Comparison of ENCODE assay signal across 8 cellular contexts in the genomic region with DNA sequence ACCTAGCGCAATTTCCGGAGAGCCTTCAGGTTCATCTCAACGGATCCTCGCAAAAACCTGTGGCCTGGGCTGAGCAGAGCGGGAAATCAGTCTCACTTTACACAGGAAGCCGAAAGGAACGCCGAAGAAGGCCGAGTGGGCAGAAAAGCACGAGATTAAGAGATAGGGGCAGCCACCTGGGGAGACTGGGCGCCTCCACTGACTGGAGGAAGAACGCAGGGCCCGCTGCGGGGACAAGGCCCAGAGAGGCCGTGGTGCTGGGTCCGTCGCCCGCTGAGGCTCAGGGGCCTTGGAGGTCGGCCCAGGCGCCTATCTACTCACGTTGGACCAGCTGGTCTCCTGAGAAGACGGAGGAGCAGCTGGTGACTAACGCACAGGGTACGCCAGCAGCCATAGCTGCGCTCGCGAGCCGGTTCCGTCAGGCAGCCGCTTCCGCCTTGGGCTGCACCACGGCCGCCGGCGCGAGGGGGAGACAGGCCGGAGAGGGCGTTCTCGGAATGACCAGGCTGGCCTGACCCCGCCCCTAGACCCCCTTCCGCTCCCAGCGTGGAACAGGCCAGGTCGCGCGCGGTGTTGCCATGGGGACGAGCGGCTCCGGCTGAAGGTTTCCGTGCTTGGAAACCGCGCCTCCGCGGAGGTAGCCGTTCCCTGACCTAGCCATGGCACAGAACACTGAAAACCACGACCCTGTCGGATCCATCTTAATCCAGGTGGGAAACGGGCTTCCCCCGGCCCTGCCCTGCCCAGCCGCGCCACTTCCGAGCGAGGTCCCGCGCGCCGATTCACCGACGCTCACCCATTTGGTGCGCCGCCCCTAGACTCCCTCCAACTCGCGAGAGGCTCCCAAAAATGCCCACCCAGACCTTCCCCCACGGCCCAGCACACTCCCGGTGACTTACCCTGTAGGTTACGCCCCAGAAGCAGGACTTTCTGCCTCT. TPM values are rescaled to one million over a fixed set of nuclear protein-coding genes. Genes with fewer than 3 reads are reported as not detected.
A peak's percentile ranks its signal among the peaks of the same experiment; 100 is the strongest.
DNase-seq lines count a peak whose midpoint lies in the region; ATAC-seq and TF ChIP-seq lines count a peak whose summit lies in the region.

A gene with protein sequence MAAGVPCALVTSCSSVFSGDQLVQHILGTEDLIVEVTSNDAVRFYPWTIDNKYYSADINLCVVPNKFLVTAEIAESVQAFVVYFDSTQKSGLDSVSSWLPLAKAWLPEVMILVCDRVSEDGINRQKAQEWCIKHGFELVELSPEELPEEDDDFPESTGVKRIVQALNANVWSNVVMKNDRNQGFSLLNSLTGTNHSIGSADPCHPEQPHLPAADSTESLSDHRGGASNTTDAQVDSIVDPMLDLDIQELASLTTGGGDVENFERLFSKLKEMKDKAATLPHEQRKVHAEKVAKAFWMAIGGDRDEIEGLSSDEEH (minus strand): TSS at position 424 of the 938 bp plus-strand sequence. CDS start 30 bp downstream, at position 394.
A gene (plus strand): TSS at position 549 of the 938 bp plus-strand sequence. CDS start 111 bp downstream, at position 660.

- ATAC-seq in HG03457 (IDR thresholded peaks at IDR 0.05; ENCODE audit: unreplicated experiment): peak; percentile 75

- H3K27me3 ChIP-seq in BJ (ENCODE audit: control insufficient read depth, insufficient read depth, low read length): no peaks in the 10 kb centered on the region
- H3K27me3 ChIP-seq in colonic mucosa: no peaks in the 10 kb centered on the region
- no peaks in the 10 kb centered on the region for H3K27me3 ChIP-seq in layer of hippocampus (ENCODE audit: control insufficient read depth, insufficient read depth, low read length)

- H3K4me3 ChIP-seq in BJ (ENCODE audit: low read depth, low read length) (peak within 1 kb of the TSS; percentile 99), colonic mucosa (peak within 1 kb of the TSS; percentile 92)

- peak; percentile 82 for DNase-seq in BJ (ENCODE audit: low read depth)
- peak; percentile 89 for DNase-seq in GM19240 (ENCODE audit: insufficient read length, low spot score)
- DNase-seq in NCI-H524 (lab: John Stamatoyannopoulos, UW): peak; percentile 96
- peak; percentile 99 for DNase-seq in activated CD4-positive, alpha-beta T cell treated with anti-CD3 and anti-CD28 coated beads for 48 hours
- peak; percentile 99 for DNase-seq in colonic mucosa
- DNase-seq in stimulated activated CD4-positive, alpha-beta T cell treated with anti-CD3 and anti-CD28 coated beads, Interleukin-1b, Interleukin-23, amount 100 ng/mL, for 24 hours (ENCODE audit: low read depth in 4 of 4, low spot score in 1 of 4): peak; percentile 91 to 97 (median 93)

- intact Hi-C loops in colonic mucosa (cut with DNase I): no loop called here

- CTCF ChIA-PET in BJ (lab: Yijun Ruan, JAX): interaction anchor here (0.5 to 0.9 kb wide), 3 partner anchors 8 to 164 kb away, joined by 3 read pairs; no protein-coding TSS in a partner anchor

- TF ChIP-seq CTCF in BJ (IDR thresholded peaks at IDR 0.05; ENCODE audit: insufficient read depth, low read depth, low read length) (no peak), colonic mucosa (IDR thresholded peaks at IDR 0.05) (no peak)

- H3K27ac ChIP-seq in colonic mucosa: peak within 1 kb of the TSS; percentile 84
- H3K27ac ChIP-seq in layer of hippocampus (ENCODE audit: low read depth, low read length): peak within 1 kb of the TSS; percentile 56

- H3K4me1 ChIP-seq in colonic mucosa: peaks cover 5% of the 10 kb centered on the region

- H3K36me3 ChIP-seq in BJ (ENCODE audit: control insufficient read depth, insufficient read depth, low read length) (no peaks in the 10 kb centered on the region), colonic mucosa (no peaks in the 10 kb centered on the region)

- POLR2A ChIA-PET in BJ (lab: Charles Lee): no interaction called here

- H3K9me3 ChIP-seq in colonic mucosa: no peaks in the 10 kb centered on the region

- H3K9ac ChIP-seq in colonic mucosa (ENCODE audit: low read depth in 2 of 2, low read length in 2 of 2): peak within 1 kb of the TSS; percentile 83 to 96

RNA-seq across cellular contexts. Expression of the first gene that starts in this region (rescaled TPM):
- 28.4 and 51.4 TPM in 2 replicates for polyA plus RNA-seq in BJ (2011; rRNA removed)
- 26.8 and 32.4 TPM in 2 replicates for polyA minus RNA-seq in BJ (2011; rRNA and poly(A)+ RNA removed)
- total RNA-seq in colonic mucosa: 10 to 100 TPM; 57.6 to 58.3 TPM

RNA-seq across cellular contexts. Expression of the second gene that starts in this region (rescaled TPM):
- polyA plus RNA-seq in BJ (2011; rRNA removed): 0.82 and 1.5 TPM in 2 replicates
- polyA minus RNA-seq in BJ (2011; rRNA and poly(A)+ RNA removed): 0.98 and 1.5 TPM in 2 replicates
- total RNA-seq in colonic mucosa: 1 to 10 TPM in 1 of 2 donors, under 1 TPM in 1; 0.93 to 2.2 TPM

Comparison
In these comparisons a context has a peak if more than half of its experiments do, and no peak if none do; other contexts are left out.
1. Peak in every context shown above with its lines: DNase-seq, ATAC-seq, H3K4me3 ChIP-seq and H3K27ac ChIP-seq.